Comparison of ENCODE assay signal across 9 cellular contexts in genomic region chr22:30605449-30606110, GRCh38. TPM values are rescaled to one million over a fixed set of nuclear protein-coding genes. Genes with fewer than 3 reads are reported as not detected.
DNase-seq lines count a peak whose midpoint lies in the region; ATAC-seq, FAIRE-seq and TF ChIP-seq lines count a peak whose summit lies in the region.
"Had no signal": no experiment of that assay in that cellular context is flagged by ENCODE, and none has a peak within 500 bp of the region (broad histone marks: within the 10 kb centered on the region; RNA-seq: fewer than 3 reads in every experiment).

No MANE protein-coding gene starts in this region.

- in situ Hi-C loops in transverse colon (cut with MboI; ENCODE audit: low pct_ligation_motif_present in 1 of 4, low pct_unique_long_range_greater_than_20kb in 1 of 4, low sequenced_read_pairs in 3 of 4), result no loop called here

- DNase-seq in Right ventricle myocardium superior, result peak; percentile 73
- no peak for DNase-seq in cardiac septum (ENCODE audit: low spot score)
- peak; percentile 12 for DNase-seq in NCI-H510A (lab: John Stamatoyannopoulos, UW)
- peak; percentile 12 to 40 for DNase-seq in activated CD4-positive, alpha-beta T cell treated with anti-CD3 and anti-CD28 coated beads, Interleukin-2, amount 50 U/mL, for 4 hours
- peak; percentile 66 for DNase-seq in endothelial cell of umbilical vein (ENCODE audit: low read depth, low spot score)
- peak; percentile 57 for DNase-seq in myocyte (ENCODE audit: low read depth)
- peak; percentile 78 for DNase-seq in transverse colon

- dilution Hi-C loops in endothelial cell of umbilical vein (cut with MboI; ENCODE audit: extremely low pct_ligation_motif_present, low sequenced_read_pairs), result no loop called here

- intact Hi-C loops in Right ventricle myocardium superior (cut with DNase I), result no loop called here
- intact Hi-C loops in cardiac septum (cut with DNase I), result no loop called here
- intact Hi-C loops in endothelial cell of umbilical vein (cut with micrococcal nuclease), result loop anchor here (1.0 to 10.0 kb wide), 3 partner anchors 13 to 213 kb away; partner anchors contain the start of gene MTFP1
- intact Hi-C loops in transverse colon (cut with DNase I; ENCODE audit: low total_unique reads), result no loop called here

- H3K27ac ChIP-seq in endothelial cell of umbilical vein (ENCODE audit: insufficient read depth, low read depth, low read length), result peak overlapping the region; percentile 54
- H3K27ac ChIP-seq in transverse colon, result peak overlapping the region; percentile 80 to 90 (median 86)

- POLR2A ChIA-PET in endothelial cell of umbilical vein (lab: Charles Lee), result interaction anchor here (1.8 kb wide), 1 partner anchor 29 kb away, joined by 5 read pairs; no protein-coding TSS in a partner anchor

- H3K4me3 ChIP-seq in endothelial cell of umbilical vein (replicated peaks in 1 of 3; ENCODE audit: insufficient read depth in 1 of 3, low read depth in 1 of 3, low read length in 3 of 3), result peak overlapping the region in 2 of 3 experiments; percentile 35 to 55
- H3K4me3 ChIP-seq in transverse colon, result peak overlapping the region in 3 of 4 donors; percentile 39 to 67 (median 44)

- no peaks in the 10 kb centered on the region for H3K9me3 ChIP-seq in endothelial cell of umbilical vein (replicated peaks; ENCODE audit: control insufficient read depth, insufficient read depth, low read length)
- H3K9me3 ChIP-seq in transverse colon, result no peaks in the 10 kb centered on the region

- peaks cover 37% of the 10 kb centered on the region for H3K4me1 ChIP-seq in endothelial cell of umbilical vein (ENCODE audit: control insufficient read depth, extremely low read depth, insufficient read depth, low read length)
- peaks cover 36 to 76% (median 53%) of the 10 kb centered on the region in 4 donors for H3K4me1 ChIP-seq in transverse colon

- H3K9me1 ChIP-seq in endothelial cell of umbilical vein (replicated peaks; ENCODE audit: control insufficient read depth, extremely low read depth, insufficient read depth, low read length), result no peaks in the 10 kb centered on the region

- no TSS peak for BruUV-seq in endothelial cell of umbilical vein (replicated peaks; lab: Mats Ljungman, UMichigan)

- H3K27me3 ChIP-seq in endothelial cell of umbilical vein (ENCODE audit: control insufficient read depth in 2 of 2, insufficient read depth in 2 of 2, low read length in 2 of 2), result no peaks in the 10 kb centered on the region
- H3K27me3 ChIP-seq in transverse colon, result no peaks in the 10 kb centered on the region

- ATAC-seq in Right ventricle myocardium superior (ENCODE audit: poor library complexity), result peak; percentile 44
- no peak for ATAC-seq in HG02970 (IDR thresholded peaks at IDR 0.05; ENCODE audit: low FRiP score, unreplicated experiment)

- peak overlapping the region; percentile 35 for H3K4me2 ChIP-seq in endothelial cell of umbilical vein (ENCODE audit: insufficient read depth, low read length)

- FAIRE-seq in endothelial cell of umbilical vein (lab: Jason Lieb, UNC), result peak; percentile 4
- FAIRE-seq: frontal cortex had no signal

- peak overlapping the region; percentile 58 for H3K9ac ChIP-seq in endothelial cell of umbilical vein (replicated peaks; ENCODE audit: extremely low read depth, insufficient read depth, low read length)

- no peaks in the 10 kb centered on the region for H3K79me2 ChIP-seq in endothelial cell of umbilical vein (ENCODE audit: control insufficient read depth, insufficient read depth, low read length)

- peak; percentile 71 to 79 for TF ChIP-seq CTCF in endothelial cell of umbilical vein (IDR thresholded peaks at IDR 0.05; ENCODE audit: extremely low read depth in 1 of 2, insufficient read depth in 1 of 2, low read depth in 1 of 2, low read length in 2 of 2)
- peak; percentile 71 to 86 (median 82) for TF ChIP-seq CTCF in transverse colon (IDR thresholded peaks at IDR 0.05)

- TF ChIP-seq POLR2A in endothelial cell of umbilical vein (IDR thresholded peaks at IDR 0.05; ENCODE audit: low read depth, low read length) (peak; percentile 16), transverse colon (IDR thresholded peaks at IDR 0.05) (no peak)

- CTCF ChIA-PET in endothelial cell of umbilical vein (lab: Charles Lee), result interaction anchor here (0.8 to 5.2 kb wide), 17 partner anchors 8 to 191 kb away, joined by 3 to 59 read pairs (median 5); partner anchors contain the start of genes PES1 and SLC35E4

- no peaks in the 10 kb centered on the region for H4K20me1 ChIP-seq in endothelial cell of umbilical vein (replicated peaks; ENCODE audit: control insufficient read depth, extremely low read depth, insufficient read depth, low read length)

- peak overlapping the region; percentile 14 for H2AFZ ChIP-seq in endothelial cell of umbilical vein (ENCODE audit: low read depth, low read length)

- peaks cover 0 to 2% of the 10 kb centered on the region in 2 experiments for H3K36me3 ChIP-seq in endothelial cell of umbilical vein (ENCODE audit: control insufficient read depth in 2 of 2, extremely low read depth in 1 of 2, insufficient read depth in 2 of 2, low read length in 2 of 2)
- H3K36me3 ChIP-seq in transverse colon, result no peaks in the 10 kb centered on the region

- TF ChIP-seq EP300 in transverse colon (IDR thresholded peaks at IDR 0.05; ENCODE audit: low read depth), result no peak

- 0 to 24% methylated on average over 1 to 9 of the region's 9 CpGs for WGBS in transverse colon (ENCODE audit: low coverage in 1 of 2), 2 donors

RNA-seq across cellular contexts. Expression of gene TCN2, which starts 1.4 kb away (rescaled TPM):
- total RNA-seq in Right ventricle myocardium superior (13.4 TPM), cardiac septum (10.3 TPM), endothelial cell of umbilical vein (62.3 and 80.6 TPM in 2 replicates), myocyte (11.7 and 16.7 TPM in 2 replicates), transverse colon (10 to 100 TPM; 16.5 to 63.8 (median 28.4) TPM)
- 188 and 199 TPM in 2 replicates for polyA plus RNA-seq in endothelial cell of umbilical vein
- polyA plus RNA-seq in endothelial cell of umbilical vein (2011; cell fraction: cytosol; rRNA removed), result 129 and 141 TPM in 2 replicates
- polyA plus RNA-seq in endothelial cell of umbilical vein (2011; cell fraction: nucleus; rRNA removed), result 57.5 and 65.2 TPM in 2 replicates
- 46.9 and 47.3 TPM in 2 replicates for polyA plus RNA-seq in endothelial cell of umbilical vein (2012)
- polyA minus RNA-seq in endothelial cell of umbilical vein, result 105 and 138 TPM in 2 replicates
- polyA minus RNA-seq in endothelial cell of umbilical vein (2011; cell fraction: cytosol; rRNA and poly(A)+ RNA removed), result not detected
- polyA minus RNA-seq in endothelial cell of umbilical vein (2011; cell fraction: nucleus; rRNA and poly(A)+ RNA removed), result 24.6 and 27.6 TPM in 2 replicates
- 16.1 TPM for polyA plus RNA-seq in myocyte (2012)

RNA-seq across cellular contexts. Expression of gene PES1, which starts 13.9 kb away (rescaled TPM):
- 19.3 TPM for total RNA-seq in Right ventricle myocardium superior
- total RNA-seq in cardiac septum, result 28.1 TPM
- total RNA-seq in endothelial cell of umbilical vein, result 106 and 110 TPM in 2 replicates
- 135 and 154 TPM in 2 replicates for polyA plus RNA-seq in endothelial cell of umbilical vein
- 82.6 and 104 TPM in 2 replicates for polyA plus RNA-seq in endothelial cell of umbilical vein (2011; cell fraction: cytosol; rRNA removed)
- 102 and 108 TPM in 2 replicates for polyA plus RNA-seq in endothelial cell of umbilical vein (2011; cell fraction: nucleus; rRNA removed)
- polyA plus RNA-seq in endothelial cell of umbilical vein (2012), result 58.8 and 78.0 TPM in 2 replicates
- 78.9 and 111 TPM in 2 replicates for polyA minus RNA-seq in endothelial cell of umbilical vein
- polyA minus RNA-seq in endothelial cell of umbilical vein (2011; cell fraction: cytosol; rRNA and poly(A)+ RNA removed), result 51.4 TPM
- polyA minus RNA-seq in endothelial cell of umbilical vein (2011; cell fraction: nucleus; rRNA and poly(A)+ RNA removed), result 53.8 and 54.5 TPM in 2 replicates
- total RNA-seq in myocyte, result 56.1 and 69.8 TPM in 2 replicates
- polyA plus RNA-seq in myocyte (2012), result 58.5 TPM
- total RNA-seq in transverse colon, result 10 to 100 TPM; 13.5 to 39.5 (median 30.6) TPM

RNA-seq across cellular contexts. Expression of gene SLC35E4, which starts 30.0 kb away (rescaled TPM):
- total RNA-seq in Right ventricle myocardium superior (4.1 TPM), cardiac septum (4.2 TPM), endothelial cell of umbilical vein (15.3 TPM in 2 replicates), myocyte (12.2 and 16.9 TPM in 2 replicates), transverse colon (10 to 100 TPM in 3 of 4 donors, 1 to 10 TPM in 1; 6.4 to 21.3 (median 15.7) TPM)
- 10.7 and 14.8 TPM in 2 replicates for polyA plus RNA-seq in endothelial cell of umbilical vein
- 6.9 and 9.2 TPM in 2 replicates for polyA plus RNA-seq in endothelial cell of umbilical vein (2011; cell fraction: cytosol; rRNA removed)
- 4.6 and 5.5 TPM in 2 replicates for polyA plus RNA-seq in endothelial cell of umbilical vein (2011; cell fraction: nucleus; rRNA removed)
- 9.7 and 10.3 TPM in 2 replicates for polyA plus RNA-seq in endothelial cell of umbilical vein (2012)
- 8.3 and 9.2 TPM in 2 replicates for polyA minus RNA-seq in endothelial cell of umbilical vein
- 2.9 TPM for polyA minus RNA-seq in endothelial cell of umbilical vein (2011; cell fraction: cytosol; rRNA and poly(A)+ RNA removed)
- polyA minus RNA-seq in endothelial cell of umbilical vein (2011; cell fraction: nucleus; rRNA and poly(A)+ RNA removed), result 3.8 and 6.2 TPM in 2 replicates
- polyA plus RNA-seq in myocyte (2012), result 5.3 TPM

RNA-seq across cellular contexts. Expression of gene GAL3ST1, which starts 31.1 kb away (rescaled TPM):
- total RNA-seq in Right ventricle myocardium superior, result 0.27 TPM
- total RNA-seq in cardiac septum, result 0.32 TPM
- total RNA-seq in endothelial cell of umbilical vein, result not detected in 2 replicates
- 0.06 TPM in 1 of 2 replicates, not detected in the other for polyA plus RNA-seq in endothelial cell of umbilical vein
- not detected in 2 replicates for polyA plus RNA-seq in endothelial cell of umbilical vein (2011; cell fraction: cytosol; rRNA removed)
- polyA plus RNA-seq in endothelial cell of umbilical vein (2011; cell fraction: nucleus; rRNA removed), result not detected in 2 replicates
- not detected in 2 replicates for polyA plus RNA-seq in endothelial cell of umbilical vein (2012)
- polyA minus RNA-seq in endothelial cell of umbilical vein, result not detected in 2 replicates
- polyA minus RNA-seq in endothelial cell of umbilical vein (2011; cell fraction: cytosol; rRNA and poly(A)+ RNA removed), result not detected
- polyA minus RNA-seq in endothelial cell of umbilical vein (2011; cell fraction: nucleus; rRNA and poly(A)+ RNA removed), result not detected in 2 replicates
- not detected in 2 replicates for total RNA-seq in myocyte
- 0.06 TPM for polyA plus RNA-seq in myocyte (2012)
- total RNA-seq in transverse colon, result 10 to 100 TPM in 1 of 4 donors, 1 to 10 TPM in 3; 5.6 to 24.2 (median 8.7) TPM

RNA-seq across cellular contexts. Expression of gene SEC14L6, which starts 59.0 kb away (rescaled TPM):
- total RNA-seq in Right ventricle myocardium superior (not detected), cardiac septum (0.40 TPM), endothelial cell of umbilical vein (0.15 TPM in 1 of 2 replicates, not detected in the other), myocyte (not detected in 2 replicates), transverse colon (under 1 TPM in 2 of 4 donors, not detected in 2; 0.14 to 0.48 TPM)
- 0.04 and 0.11 TPM in 2 replicates for polyA plus RNA-seq in endothelial cell of umbilical vein
- 0.01 and 0.06 TPM in 2 replicates for polyA plus RNA-seq in endothelial cell of umbilical vein (2011; cell fraction: cytosol; rRNA removed)
- polyA plus RNA-seq in endothelial cell of umbilical vein (2011; cell fraction: nucleus; rRNA removed), result 0.07 and 0.22 TPM in 2 replicates
- polyA plus RNA-seq in endothelial cell of umbilical vein (2012), result 0.10 and 0.11 TPM in 2 replicates
- 1.9 TPM in 1 of 2 replicates, not detected in the other for polyA minus RNA-seq in endothelial cell of umbilical vein
- not detected for polyA minus RNA-seq in endothelial cell of umbilical vein (2011; cell fraction: cytosol; rRNA and poly(A)+ RNA removed)
- polyA minus RNA-seq in endothelial cell of umbilical vein (2011; cell fraction: nucleus; rRNA and poly(A)+ RNA removed), result not detected in 2 replicates
- polyA plus RNA-seq in myocyte (2012), result not detected
